In genomic region chr18:13672657-13673056, GRCh38 we compare ENCODE assay signal across 19 cellular contexts. TPM values are rescaled to one million over a fixed set of nuclear protein-coding genes. Genes with fewer than 3 reads are reported as not detected.
DNase-seq lines count a peak whose midpoint lies in the region; TF ChIP-seq lines count a peak whose summit lies in the region.
"Had no signal": no experiment of that assay in that cellular context is flagged by ENCODE, and none has a peak within 500 bp of the region (broad histone marks: within the 10 kb centered on the region; RNA-seq: fewer than 3 reads in every experiment).

No MANE protein-coding gene starts in this region.

- no peak overlapping the region for H2BK20ac ChIP-seq in H9 (ENCODE audit: low read depth, low read length, poor library complexity, severe bottlenecking)

- H4K91ac ChIP-seq in H9 (ENCODE audit: insufficient read length, low read depth, low read length) = no peak overlapping the region

- 0 out of 2 replicates have a peak overlapping the region, but pooled peaks have one; percentile 32 for H3K27ac ChIP-seq in ACC112 (ENCODE audit: low read depth, low read length)
- no peak overlapping the region for H3K27ac ChIP-seq in H9 (ENCODE audit: insufficient read length, low read depth, low read length)
- peak overlapping the region; percentile 97 for H3K27ac ChIP-seq in SK-N-MC
- H3K27ac ChIP-seq: body of pancreas, foreskin keratinocyte had no signal

- TF ChIP-seq CTCF in H9 (conservative IDR thresholded peaks at IDR 0.05) (no peak), nephron progenitor cell (IDR thresholded peaks at IDR 0.05) (no peak), foreskin fibroblast (IDR thresholded peaks at IDR 0.05; ENCODE audit: low read depth, low read length) (no peak)

- no peak overlapping the region for H3K4ac ChIP-seq in H9 (ENCODE audit: low read depth, low read length)

- H3K36me3 ChIP-seq in ACC112 (ENCODE audit: insufficient read depth, low read length) (peaks cover 7% of the 10 kb centered on the region), SK-N-MC (ENCODE audit: insufficient read depth, low read length) (peaks cover 41% of the 10 kb centered on the region)

- no peak overlapping the region for H3K9ac ChIP-seq in H9 (ENCODE audit: extremely low read depth, insufficient read length, low read length)
- no peak overlapping the region for H3K9ac ChIP-seq in SK-N-MC (ENCODE audit: insufficient read length)

- H3K27ac Mint-ChIP-seq in H9 (peak overlapping the region in 2 of 3 experiments; percentile 52 to 82; a peak in 3 of 7 replicates), nephron progenitor cell (peak overlapping the region; percentile 73)
- H3K27ac Mint-ChIP-seq: activated CD4-positive, alpha-beta memory T cell treated with anti-CD3 and anti-CD28 coated beads for 36 hours; naive thymus-derived CD8-positive, alpha-beta T cell had no signal

- H2BK12ac ChIP-seq in H9 (ENCODE audit: insufficient read length, low read depth, low read length) = no peak overlapping the region

- no peak overlapping the region for H2BK15ac ChIP-seq in H9 (ENCODE audit: low read depth, low read length)

- no peak overlapping the region for H2BK5ac ChIP-seq in H9 (ENCODE audit: insufficient read length, low read length)

- H3K4me1 ChIP-seq in ACC112 (ENCODE audit: control insufficient read depth, insufficient read depth, low read length, unreplicated experiment) (no peaks in the 10 kb centered on the region), H9 (ENCODE audit: insufficient read depth, low read length) (no peaks in the 10 kb centered on the region)
- H3K4me1 ChIP-seq: foreskin keratinocyte had no signal

- peaks cover 4% of the 10 kb centered on the region for H3K9me3 ChIP-seq in H9 (ENCODE audit: control insufficient read depth, low read depth, low read length)
- H3K9me3 ChIP-seq in SK-N-MC (ENCODE audit: low read depth, low read length) = peaks cover 9% of the 10 kb centered on the region; the same call in 1 of the 2 replicates
- H3K9me3 ChIP-seq: body of pancreas had no signal

- H3K79me2 ChIP-seq in ACC112 (ENCODE audit: control insufficient read depth, insufficient read depth, low read length, unreplicated experiment) = peaks cover 3% of the 10 kb centered on the region
- H3K79me2 ChIP-seq in H9 (ENCODE audit: insufficient read depth, low read length) = no peaks in the 10 kb centered on the region; the same call in 1 of the 2 replicates

- no CpG with 5 or more reads among the region's 7 CpGs for WGBS in H9 (ENCODE audit: extremely low coverage, insufficient read length, low lambda C conversion rate)

- no peaks in the 10 kb centered on the region for H4K20me1 ChIP-seq in H9 (ENCODE audit: control insufficient read depth, insufficient read depth, insufficient read length)

- peaks cover 13 to 21% (median 17%) of the 10 kb centered on the region in 3 experiments for H3K36me3 Mint-ChIP-seq in H9 (ENCODE audit: insufficient read depth in 1 of 3, low read depth in 3 of 3)
- peaks cover 48% of the 10 kb centered on the region for H3K36me3 Mint-ChIP-seq in nephron progenitor cell (ENCODE audit: low read depth)

- H2AFZ ChIP-seq in ACC112 (ENCODE audit: low read length, unreplicated experiment) = no peak overlapping the region
- H2AFZ ChIP-seq in H9 (ENCODE audit: low read length) = no peak overlapping the region

- H2BK120ac ChIP-seq in H9 (ENCODE audit: low read depth, low read length, poor library complexity, severe bottlenecking) = no peak overlapping the region

- no peak overlapping the region for H4K5ac ChIP-seq in H9 (ENCODE audit: insufficient read length, low read depth, low read length)

- no peaks in the 10 kb centered on the region for H3K79me1 ChIP-seq in H9 (ENCODE audit: insufficient read depth, low read depth, low read length, poor library complexity, severe bottlenecking)

- no peak overlapping the region for H3T11ph ChIP-seq in H9 (ENCODE audit: low read length)

- no peak overlapping the region for H3K18ac ChIP-seq in H9 (ENCODE audit: insufficient read length, low read depth, low read length)

- H3K4me2 ChIP-seq in H9 (ENCODE audit: insufficient read depth, insufficient read length, low read length) = no peak overlapping the region

- H3K14ac ChIP-seq in H9 (ENCODE audit: insufficient read depth, low read length) = no peak overlapping the region

- H3K23ac ChIP-seq in H9 (ENCODE audit: insufficient read length, low read depth, low read length) = no peak overlapping the region

- H3K27me3 ChIP-seq in ACC112 (ENCODE audit: insufficient read depth, low read length) (no peaks in the 10 kb centered on the region), H9 (ENCODE audit: insufficient read depth, low read length) (no peaks in the 10 kb centered on the region)
- H3K27me3 ChIP-seq: body of pancreas, foreskin keratinocyte had no signal

- no peak overlapping the region for H3K4me3 Mint-ChIP-seq in H9
- H3K4me3 Mint-ChIP-seq in nephron progenitor cell = no peak overlapping the region
- H3K4me3 Mint-ChIP-seq: activated CD4-positive, alpha-beta memory T cell treated with anti-CD3 and anti-CD28 coated beads for 36 hours; naive thymus-derived CD8-positive, alpha-beta T cell had no signal

- H3K23me2 ChIP-seq in H9 (ENCODE audit: insufficient read length, low read depth, low read length, poor library complexity, severe bottlenecking) = no peaks in the 10 kb centered on the region

- H2AK5ac ChIP-seq in H9 (ENCODE audit: insufficient read length, low read length) = no peak overlapping the region

- H3K27me3 Mint-ChIP-seq in H9 (ENCODE audit: low read depth) = no peaks in the 10 kb centered on the region
- H3K27me3 Mint-ChIP-seq in nephron progenitor cell (ENCODE audit: low read depth, poor library complexity) = no peaks in the 10 kb centered on the region
- H3K27me3 Mint-ChIP-seq: activated CD4-positive, alpha-beta memory T cell treated with anti-CD3 and anti-CD28 coated beads for 36 hours; naive thymus-derived CD8-positive, alpha-beta T cell had no signal

- no peak overlapping the region for H3K4me3 ChIP-seq in ACC112 (ENCODE audit: low read depth, low read length)
- H3K4me3 ChIP-seq in SK-N-MC = no peak overlapping the region
- no peak overlapping the region for H3K4me3 ChIP-seq in foreskin fibroblast (ENCODE audit: low read depth in 1 of 2, low read length in 2 of 2)
- H3K4me3 ChIP-seq: body of pancreas had no signal

- H3K4me1 Mint-ChIP-seq in H9 = peaks cover 9% of the 10 kb centered on the region in 2 experiments
- no peaks in the 10 kb centered on the region for H3K4me1 Mint-ChIP-seq in nephron progenitor cell

- H3K56ac ChIP-seq in H9 (ENCODE audit: insufficient read length, low read depth, low read length) = no peak overlapping the region

- no peak overlapping the region for H4K8ac ChIP-seq in H9 (replicated peaks; ENCODE audit: insufficient read length, low read depth, low read length)

- H3K9me3 Mint-ChIP-seq in H9 = peaks cover 20 to 24% of the 10 kb centered on the region in 2 experiments
- H3K9me3 Mint-ChIP-seq in nephron progenitor cell = peaks cover 17% of the 10 kb centered on the region
- H3K9me3 Mint-ChIP-seq: activated CD4-positive, alpha-beta memory T cell treated with anti-CD3 and anti-CD28 coated beads for 36 hours; naive thymus-derived CD8-positive, alpha-beta T cell had no signal

- DNase-seq in H9 (no peak), SK-N-MC (ENCODE audit: low read depth, low spot score) (no peak), nephron progenitor cell (no peak), foreskin fibroblast (no peak)
- DNase-seq in central memory CD4-positive, alpha-beta T cell = no peak
- no peak for DNase-seq in stimulated activated CD4-positive, alpha-beta T cell treated with anti-CD3 and anti-CD28 coated beads, Interleukin-4, amount 100 ng/mL, for 1 hour
- DNase-seq: activated CD4-positive, alpha-beta memory T cell treated with anti-CD3 and anti-CD28 coated beads for 36 hours; body of pancreas; erythroblast; foreskin keratinocyte; midbrain; naive thymus-derived CD8-positive, alpha-beta T cell; NCI-H1105 treated with DMSO at 0.1 percent for 48 hours; NCI-H2029; NCI-H345; NCI-H774; SHP77 treated with DMSO at 0.1 percent for 48 hours; substantia nigra had no signal

RNA-seq across cellular contexts. Expression of gene FAM210A, which starts 53.7 kb away (rescaled TPM):
- 21.3 and 22.5 TPM in 2 replicates for total RNA-seq in H9 (2021)

RNA-seq across cellular contexts. Expression of gene RNMT, which starts 53.8 kb away (rescaled TPM):
- 61.8 and 66.3 TPM in 2 replicates for total RNA-seq in H9 (2021)
